In genomic region chr16:48687421-48688038, GRCh38 we compare ENCODE assay signal across 8 cellular contexts.
A peak's percentile ranks its signal among the peaks of the same experiment; 100 is the strongest.
DNase-seq lines count a peak whose midpoint lies in the region; ATAC-seq, FAIRE-seq and TF ChIP-seq lines count a peak whose summit lies in the region.

No MANE protein-coding gene starts in this region.

- no peaks in the 10 kb centered on the region for H3K36me3 Mint-ChIP-seq in activated CD4-positive, alpha-beta T cell treated with anti-CD3 and anti-CD28 coated beads for 36 hours (ENCODE audit: low read depth)

- CTCF ChIA-PET in activated CD4-positive, alpha-beta T cell treated with anti-CD3 and anti-CD28 coated beads for 36 hours (lab: Charles Lee): interaction anchor here (0.6 to 1.5 kb wide), 15 partner anchors 8 to 683 kb away, joined by 3 to 6 read pairs (median 3); no protein-coding TSS in a partner anchor

- no peak overlapping the region for H3K9ac ChIP-seq in kidney (ENCODE audit: low read length in 2 of 2)

- DNase-seq in activated CD4-positive, alpha-beta T cell treated with anti-CD3 and anti-CD28 coated beads for 36 hours: peak; percentile 63
- no peak for DNase-seq in activated CD4-positive, alpha-beta T cell treated with anti-CD3 and anti-CD28 coated beads, Interleukin-2, amount 50 U/mL, for 1 hour
- DNase-seq in GOT3 (lab: John Stamatoyannopoulos, UW) (peak; percentile 8), M059J (ENCODE audit: low read depth) (peak; percentile 71), RKO (ENCODE audit: low spot score) (peak; percentile 79), breast epithelium (ENCODE audit: low spot score in 2 of 2) (peak in 1 of 2 donors; percentile 18), kidney (no peak)
- peak; percentile 2 for DNase-seq in stimulated activated CD8-positive, alpha-beta memory T cell treated with anti-CD3 and anti-CD28 coated beads, Interleukin-12 subunit alpha, Interleukin-12 subunit beta, amount 100 ng/mL, for 24 hours (ENCODE audit: extremely low read depth)

- H3K27me3 Mint-ChIP-seq in activated CD4-positive, alpha-beta T cell treated with anti-CD3 and anti-CD28 coated beads for 36 hours: peaks cover 20% of the 10 kb centered on the region

- no peaks in the 10 kb centered on the region for H3K36me3 ChIP-seq in breast epithelium
- H3K36me3 ChIP-seq in kidney (ENCODE audit: control insufficient read depth in 1 of 2, insufficient read depth in 2 of 2, low read length in 2 of 2): no peaks in the 10 kb centered on the region

- no peak for FAIRE-seq in kidney (lab: Jason Lieb, UNC)

- H3K9me3 ChIP-seq in breast epithelium (no peaks in the 10 kb centered on the region), kidney (ENCODE audit: control insufficient read depth in 1 of 2, low read length in 2 of 2) (no peaks in the 10 kb centered on the region)

- TF ChIP-seq POLR2A in breast epithelium (IDR thresholded peaks at IDR 0.05): no peak

- H3K27ac ChIP-seq in breast epithelium: no peak overlapping the region
- no peak overlapping the region for H3K27ac ChIP-seq in kidney (ENCODE audit: low read depth in 2 of 2, low read length in 2 of 2)

- no peaks in the 10 kb centered on the region for H3K27me3 ChIP-seq in breast epithelium

- H3K4me3 Mint-ChIP-seq in activated CD4-positive, alpha-beta T cell treated with anti-CD3 and anti-CD28 coated beads for 36 hours: no peak overlapping the region

- ATAC-seq in activated CD4-positive, alpha-beta T cell treated with anti-CD3 and anti-CD28 coated beads for 36 hours: peak; percentile 80

- H3K4me3 ChIP-seq in breast epithelium: no peak overlapping the region
- H3K4me3 ChIP-seq in kidney (ENCODE audit: low read length in 2 of 2): no peak overlapping the region

- H3K4me1 Mint-ChIP-seq in activated CD4-positive, alpha-beta T cell treated with anti-CD3 and anti-CD28 coated beads for 36 hours: peaks cover 2% of the 10 kb centered on the region

- TF ChIP-seq CTCF in breast epithelium (IDR thresholded peaks at IDR 0.05): peak in 2 of 3 donors; percentile 53 to 60
- TF ChIP-seq CTCF in kidney (IDR thresholded peaks at IDR 0.05; ENCODE audit: borderline replicate concordance, extremely low read depth, insufficient read depth): peak; percentile 64

- no peaks in the 10 kb centered on the region for H3K9me3 Mint-ChIP-seq in activated CD4-positive, alpha-beta T cell treated with anti-CD3 and anti-CD28 coated beads for 36 hours (ENCODE audit: low read depth)

- intact Hi-C loops in activated CD4-positive, alpha-beta T cell treated with anti-CD3 and anti-CD28 coated beads for 36 hours (cut with DNase I, micrococcal nuclease): loop anchor here (1.0 to 10.0 kb wide), 4 partner anchors 497 to 663 kb away; partner anchors contain the start of gene CBLN1 (in 1 of the 2)
- intact Hi-C loops in breast epithelium (cut with DNase I; ENCODE audit: low total_unique reads): no loop called here
- intact Hi-C loops in kidney (cut with DNase I): loop anchor here (10.0 kb wide), 1 partner anchor 667 kb away; no protein-coding TSS in a partner anchor

- H3K27ac Mint-ChIP-seq in activated CD4-positive, alpha-beta T cell treated with anti-CD3 and anti-CD28 coated beads for 36 hours: no peak overlapping the region

- POLR2A ChIA-PET in activated CD4-positive, alpha-beta T cell treated with anti-CD3 and anti-CD28 coated beads for 36 hours (lab: Charles Lee): no interaction called here

- H3K4me1 ChIP-seq in breast epithelium (no peaks in the 10 kb centered on the region), kidney (ENCODE audit: control insufficient read depth in 1 of 2, insufficient read depth in 1 of 2, low read depth in 1 of 2, low read length in 2 of 2) (no peaks in the 10 kb centered on the region)

Comparison
In these comparisons a context has a peak if more than half of its experiments do, and no peak if none do; other contexts are left out.
1. DNase-seq: peak in activated CD4-positive, alpha-beta T cell treated with anti-CD3 and anti-CD28 coated beads for 36 hours (single experiment), GOT3 (single experiment), M059J (single experiment), RKO (single experiment) and stimulated activated CD8-positive, alpha-beta memory T cell treated with anti-CD3 and anti-CD28 coated beads, Interleukin-12 subunit alpha, Interleukin-12 subunit beta, amount 100 ng/mL, for 24 hours (single experiment); none in activated CD4-positive, alpha-beta T cell treated with anti-CD3 and anti-CD28 coated beads, Interleukin-2, amount 50 U/mL, for 1 hour (single experiment) and kidney (single experiment).